Comparison of ENCODE assay signal across 24 cellular contexts in genomic region chr2:175571078-175571653, GRCh38.
"Had no signal": no experiment of that assay in that cellular context is flagged by ENCODE, and none has a peak within 500 bp of the region (broad histone marks: within the 10 kb centered on the region; RNA-seq: fewer than 3 reads in every experiment).

No MANE protein-coding gene starts in this region.

- H3K27ac ChIP-seq: adrenal gland, ascending aorta, hepatocyte, lower lobe of right lung, right lobe of liver, upper lobe of left lung had no signal

- H3K9me3 ChIP-seq: adrenal gland, ascending aorta, lower lobe of right lung, right lobe of liver, upper lobe of left lung had no signal

- H3K79me2 ChIP-seq: hepatocyte had no signal

- H3K4me3 ChIP-seq: adrenal gland, ascending aorta, hepatocyte, lower lobe of right lung, right lobe of liver, upper lobe of left lung had no signal

- H3K4me1 ChIP-seq: adrenal gland, ascending aorta, lower lobe of right lung, right lobe of liver, upper lobe of left lung had no signal

- H2AFZ ChIP-seq: hepatocyte had no signal

- DNase-seq: activated B cell treated with CpG ODN at 0.5 μM for 24 hours; activated CD4-positive, alpha-beta T cell treated with anti-CD3 and anti-CD28 coated beads for 36 hours; activated CD4-positive, alpha-beta T cell treated with anti-CD3 and anti-CD28 coated beads, Interleukin-2, amount 50 U/mL, for 4 hours; activated CD8-positive, alpha-beta memory T cell treated with anti-CD3 and anti-CD28 coated beads for 24 hours; activated CD8-positive, alpha-beta memory T cell treated with anti-CD3 and anti-CD28 coated beads, Interleukin-2, amount 50 U/mL, for 4 hours; activated T-cell treated with anti-CD3 and anti-CD28 coated beads, Interleukin-2, amount 50 U/mL, for 24 hours; adrenal gland; central memory CD4-positive, alpha-beta T cell; dermis blood vessel endothelial cell; effector CD8-positive, alpha-beta T cell; glutamatergic neuron; immature natural killer cell; lower lobe of right lung; naive B cell; occipital lobe; right lobe of liver; small intestine; stimulated activated CD4-positive, alpha-beta T cell treated with anti-CD3 and anti-CD28 coated beads, Interleukin-4, amount 100 ng/mL, for 1 hour; stimulated activated naive CD8-positive, alpha-beta T cell treated with anti-CD3 and anti-CD28 coated beads, Interleukin-15, Interleukin-2, amounts not matched to agents 100 U/mL and 50 U/mL, for 24 hours; upper lobe of left lung had no signal

- H3K4me2 ChIP-seq: hepatocyte had no signal

- H3K36me3 ChIP-seq: adrenal gland, ascending aorta, lower lobe of right lung, right lobe of liver, upper lobe of left lung had no signal

- ATAC-seq: activated CD4-positive, alpha-beta T cell treated with anti-CD3 and anti-CD28 coated beads for 36 hours; activated T-helper 17 cell treated with anti-CD3 and anti-CD28 coated beads, Interleukin-2, amount 50 U/mL, for 72 hours; left lobe of liver; lower lobe of right lung; right lobe of liver; stimulated activated naive CD8-positive, alpha-beta T cell treated with anti-CD3 and anti-CD28 coated beads, Interleukin-15, Interleukin-2, amounts not matched to agents 100 U/mL and 50 U/mL, for 24 hours had no signal

- H3K27me3 ChIP-seq: adrenal gland, ascending aorta, hepatocyte, right lobe of liver, upper lobe of left lung had no signal
